ENCODE assay signal across 24 cellular contexts in the genomic region with DNA sequence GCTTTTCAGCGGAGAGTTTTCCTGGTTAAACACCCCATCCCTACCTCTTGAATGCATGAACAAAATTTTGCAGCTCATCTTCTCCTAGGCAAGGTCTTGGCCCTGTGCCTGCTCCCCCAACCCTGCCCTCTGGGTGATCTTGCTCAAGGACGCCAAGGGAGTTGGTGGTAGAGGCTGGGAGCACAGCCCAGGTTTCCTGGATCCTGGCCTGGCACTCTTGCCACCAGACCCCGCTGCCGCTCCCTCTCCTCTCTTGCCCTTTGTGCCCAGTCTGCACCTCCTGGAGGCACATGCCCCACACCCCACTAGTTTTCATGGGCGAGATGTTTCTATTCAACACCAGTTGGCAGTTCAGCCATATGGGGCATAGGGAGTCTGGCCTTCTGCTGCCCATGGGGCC. TPM values are rescaled to one million over a fixed set of nuclear protein-coding genes. Genes with fewer than 3 reads are reported as not detected.
DNase-seq lines count a peak whose midpoint lies in the region; ATAC-seq, FAIRE-seq and TF ChIP-seq lines count a peak whose summit lies in the region.
"Had no signal": no experiment of that assay in that cellular context is flagged by ENCODE, and none has a peak within 500 bp of the region (broad histone marks: within the 10 kb centered on the region; RNA-seq: fewer than 3 reads in every experiment).

No MANE protein-coding gene starts in this region.

- no peaks in the 10 kb centered on the region for H3K9me3 ChIP-seq in right lobe of liver
- H3K9me3 ChIP-seq in stomach smooth muscle (ENCODE audit: control insufficient read depth in 2 of 2, low read length in 2 of 2), result no peaks in the 10 kb centered on the region
- H3K9me3 ChIP-seq: SK-N-SH had no signal

- peak; percentile 40 for FAIRE-seq in GM12891 (lab: Jason Lieb, UNC)

- TF ChIP-seq POLR2A in GM12891 (IDR thresholded peaks at IDR 0.05; ENCODE audit: low read depth, low read length) (no peak), right lobe of liver (IDR thresholded peaks at IDR 0.05) (no peak)

- peak overlapping the region in 2 of 3 donors; percentile 87 to 88 for H3K27ac ChIP-seq in right lobe of liver
- peak overlapping the region; percentile 18 for H3K27ac ChIP-seq in stomach smooth muscle (ENCODE audit: low read length)
- H3K27ac ChIP-seq: C4-2B, neural progenitor cell had no signal

- no peak overlapping the region for H3K9ac ChIP-seq in stomach smooth muscle (ENCODE audit: low read length in 2 of 2)
- H3K9ac ChIP-seq: neural progenitor cell, SK-N-SH had no signal

- H3K27me3 ChIP-seq in right lobe of liver (no peaks in the 10 kb centered on the region), stomach smooth muscle (ENCODE audit: control insufficient read depth in 1 of 2, insufficient read depth in 2 of 2, low read length in 2 of 2) (peaks cover 0 to 23% of the 10 kb centered on the region in 2 donors)
- H3K27me3 ChIP-seq: neural progenitor cell had no signal

- peak in 3 of 4 donors; percentile 42 to 62 (median 49) for ATAC-seq in right lobe of liver
- no peak for ATAC-seq in HG02885 (IDR thresholded peaks at IDR 0.05; ENCODE audit: poor library complexity, unreplicated experiment)
- ATAC-seq: activated CD8-positive, alpha-beta T cell treated with anti-CD3 and anti-CD28 coated beads for 36 hours; stimulated activated effector memory CD8-positive, alpha-beta T cell treated with anti-CD3 and anti-CD28 coated beads, Interleukin-12 subunit alpha, Interleukin-12 subunit beta, amount 100 ng/mL, for 72 hours had no signal

- 79% methylated on average over 3 of the region's 5 CpGs for WGBS in right lobe of liver (ENCODE audit: insufficient coverage, low coverage, low lambda C conversion rate, missing lambda C conversion rate)

- peak in 1 of 4 donors; percentile 17 for TF ChIP-seq CTCF in right lobe of liver (IDR thresholded peaks at IDR 0.05)

- intact Hi-C loops in right lobe of liver (cut with DNase I), result no loop called here

- no peak for DNase-seq in GM12891 (ENCODE audit: insufficient read length, low spot score)
- DNase-seq in cerebellar nuclear complex (lab: John Stamatoyannopoulos, UW), result peak; percentile 24 to 71
- DNase-seq in right lobe of liver, result peak in 2 of 3 donors; percentile 82
- DNase-seq in NK-92 treated with Interleukin-12 subunit alpha and Interleukin-12 subunit beta, amount 100 ng/mL, for 24 hours (lab: John Stamatoyannopoulos, UW), result no peak
- DNase-seq in GM03348 (ENCODE audit: low spot score), result no peak
- DNase-seq in NCI-H187 (lab: John Stamatoyannopoulos, UW), result no peak
- DNase-seq: activated B cell treated with CpG ODN at 0.5 μM for 24 hours; activated CD8-positive, alpha-beta T cell treated with anti-CD3 and anti-CD28 coated beads for 36 hours; activated naive CD4-positive, alpha-beta T cell treated with anti-CD3 and anti-CD28 coated beads for 36 hours; activated T-cell treated with anti-CD3 and anti-CD28 coated beads, Interleukin-2, amount 50 U/mL, for 1 hour; cortex of kidney; foreskin melanocyte; H9; NCI-H146; NCI-H226; SK-N-SH had no signal

- H3K36me3 ChIP-seq in right lobe of liver (no peaks in the 10 kb centered on the region), stomach smooth muscle (ENCODE audit: control insufficient read depth in 2 of 2, insufficient read depth in 2 of 2, low read length in 2 of 2) (no peaks in the 10 kb centered on the region)
- H3K36me3 ChIP-seq: neural progenitor cell had no signal

- H3K4me3 ChIP-seq in right lobe of liver (no peak overlapping the region), stomach smooth muscle (ENCODE audit: low read length in 2 of 2) (no peak overlapping the region)
- H3K4me3 ChIP-seq: neural progenitor cell had no signal

- peaks cover 0 to 37% (median 18%) of the 10 kb centered on the region in 4 donors for H3K4me1 ChIP-seq in right lobe of liver
- peaks cover 54% of the 10 kb centered on the region for H3K4me1 ChIP-seq in stomach smooth muscle (ENCODE audit: control insufficient read depth, insufficient read depth, low read length)

TF ChIP-seq in GM12891, 5 proteins besides CTCF, POLR2A, EP300 and RAD21:
- no peak for TF ChIP-seq POLR2AphosphoS5 (IDR thresholded peaks at IDR 0.05; ENCODE audit: low read depth, low read length)
- no peak for TF ChIP-seq SPI1 (IDR thresholded peaks at IDR 0.05; ENCODE audit: low read depth, low read length)
- TF ChIP-seq TAF1 (IDR thresholded peaks at IDR 0.05; ENCODE audit: low read depth, low read length), result no peak
- no peak for TF ChIP-seq PAX5 (IDR thresholded peaks at IDR 0.05; ENCODE audit: insufficient read depth, low read length, severe bottlenecking)
- no peak for TF ChIP-seq POU2F2 (IDR thresholded peaks at IDR 0.05; ENCODE audit: low read depth, low read length)
TF ChIP-seq in GM12891: peak in this region for 0.

RNA-seq across cellular contexts. Expression of a gene that starts 37.3 kb away (rescaled TPM):
- 53.8 TPM for polyA plus RNA-seq in GM12891 (2012; ENCODE audit: low read depth, missing spikeins)
- total RNA-seq in right lobe of liver, result 100 to 1,000 TPM in 2 of 6 experiments, 10 to 100 TPM in 3, 1 to 10 TPM in 1; 7.4 to 118 (median 60.3) TPM

RNA-seq across cellular contexts. Expression of a gene that starts 39.3 kb away (rescaled TPM):
- not detected for polyA plus RNA-seq in GM12891 (2012; ENCODE audit: low read depth, missing spikeins)
- not detected for total RNA-seq in right lobe of liver
- total RNA-seq: activated B cell treated with CpG ODN at 0.5 μM for 24 hours; activated CD8-positive, alpha-beta T cell treated with anti-CD3 and anti-CD28 coated beads for 36 hours; activated naive CD4-positive, alpha-beta T cell treated with anti-CD3 and anti-CD28 coated beads for 36 hours; astrocyte; H9; M059J; ureter had no signal
- polyA plus RNA-seq: SK-N-SH had no signal

Comparison
In these comparisons a context has a peak if more than half of its experiments do, and no peak if none do; other contexts are left out.
1. DNase-seq: peak in cerebellar nuclear complex (2 of 2) and right lobe of liver (2 of 3); none in GM12891 (single experiment), NK-92 treated with Interleukin-12 subunit alpha and Interleukin-12 subunit beta, amount 100 ng/mL, for 24 hours (single experiment), GM03348 (single experiment) and NCI-H187 (0 of 2).